ENCODE assay signal across 15 cellular contexts in genomic region chr11:47099213-47099917, GRCh38.
DNase-seq lines count a peak whose midpoint lies in the region; ATAC-seq and TF ChIP-seq lines count a peak whose summit lies in the region.
"Had no signal": no experiment of that assay in that cellular context is flagged by ENCODE, and none has a peak within 500 bp of the region (broad histone marks: within the 10 kb centered on the region; RNA-seq: fewer than 3 reads in every experiment).

No MANE protein-coding gene starts in this region.

- H3K4me3 ChIP-seq in cardiac fibroblast (replicated peaks in 1 of 2; ENCODE audit: low read depth in 2 of 2, low read length in 2 of 2) (no peak overlapping the region), osteoblast (ENCODE audit: insufficient read depth, low read length) (no peak overlapping the region), dorsolateral prefrontal cortex (no peak overlapping the region), testis (no peak overlapping the region)
- H3K4me3 ChIP-seq: prostate gland had no signal

- H3K36me3 ChIP-seq in osteoblast (ENCODE audit: insufficient read depth, low read length) (no peaks in the 10 kb centered on the region), testis (ENCODE audit: low read depth, missing control alignments) (no peaks in the 10 kb centered on the region)
- H3K36me3 ChIP-seq: prostate gland had no signal

- DNase-seq in HT-29 (ENCODE audit: low spot score) = peak; percentile 41
- DNase-seq in NCI-H2196 (lab: John Stamatoyannopoulos, UW; ENCODE audit: unreplicated experiment) = peak; percentile 52
- peak; percentile 6 to 36 for DNase-seq in cardiac fibroblast (ENCODE audit: low read depth in 2 of 2)
- peak; percentile 66 for DNase-seq in osteoblast (ENCODE audit: insufficient read length, low spot score, missing footprints)
- DNase-seq in cerebellum (ENCODE audit: low spot score) = no peak
- DNase-seq in dorsolateral prefrontal cortex = no peak
- DNase-seq in stimulated activated naive CD8-positive, alpha-beta T cell treated with anti-CD3 and anti-CD28 coated beads, Interleukin-15, amount 100 ng/mL, for 72 hours = no peak
- DNase-seq in testis = no peak
- DNase-seq: activated CD4-positive, alpha-beta T cell treated with anti-CD3 and anti-CD28 coated beads, Interleukin-2, amount 50 U/mL, for 48 hours; activated effector memory CD4-positive, alpha-beta T cell treated with Interleukin-2 at 50 U/mL for 16 hours; midbrain; NCI-H2171 had no signal

- H3K27me3 ChIP-seq in osteoblast (ENCODE audit: insufficient read depth, low read length) (no peaks in the 10 kb centered on the region), dorsolateral prefrontal cortex (no peaks in the 10 kb centered on the region), testis (no peaks in the 10 kb centered on the region)

- H3K9me3 Mint-ChIP-seq in stimulated activated naive CD8-positive, alpha-beta T cell treated with anti-CD3 and anti-CD28 coated beads, Interleukin-15, amount 100 ng/mL, for 72 hours = no peaks in the 10 kb centered on the region
- H3K9me3 Mint-ChIP-seq: CD14-positive monocyte had no signal

- no peak for TF ChIP-seq POLR2A in testis (IDR thresholded peaks at IDR 0.05)

- no peak overlapping the region for H3K27ac Mint-ChIP-seq in stimulated activated naive CD8-positive, alpha-beta T cell treated with anti-CD3 and anti-CD28 coated beads, Interleukin-15, amount 100 ng/mL, for 72 hours
- H3K27ac Mint-ChIP-seq: CD14-positive monocyte had no signal

- no peak overlapping the region for H2AFZ ChIP-seq in osteoblast (ENCODE audit: low read length)

- H3K9me3 ChIP-seq in osteoblast (ENCODE audit: low read depth, low read length) (no peaks in the 10 kb centered on the region), testis (no peaks in the 10 kb centered on the region)
- H3K9me3 ChIP-seq: prostate gland had no signal

- H3K4me2 ChIP-seq in osteoblast (ENCODE audit: insufficient read depth, low read length) = no peak overlapping the region

- H3K4me1 ChIP-seq in osteoblast (ENCODE audit: insufficient read depth, low read length) (peaks cover 9% of the 10 kb centered on the region), testis (no peaks in the 10 kb centered on the region)
- H3K4me1 ChIP-seq: prostate gland had no signal

- H3K27ac ChIP-seq in osteoblast (ENCODE audit: low read depth, low read length) = no peak overlapping the region
- H3K27ac ChIP-seq in dorsolateral prefrontal cortex = peak overlapping the region in 24 of 59 donors; percentile 1 to 55 (median 28)
- no peak overlapping the region for H3K27ac ChIP-seq in testis
- H3K27ac ChIP-seq: epithelial cell of prostate, prostate gland had no signal

- TF ChIP-seq CTCF in cardiac fibroblast (IDR thresholded peaks at IDR 0.05; ENCODE audit: low read depth, low read length) (no peak), osteoblast (IDR thresholded peaks at IDR 0.05; ENCODE audit: extremely low read depth, low read depth, low read length) (no peak), dorsolateral prefrontal cortex (IDR thresholded peaks at IDR 0.05 in 54 of 56, conservative IDR thresholded peaks at IDR 0.05 in 2 of 56; ENCODE audit: low read depth in 1 of 56, partially characterized antibody in 56 of 56) (no peak), testis (IDR thresholded peaks at IDR 0.05) (no peak)

- no peaks in the 10 kb centered on the region for H4K20me1 ChIP-seq in osteoblast (ENCODE audit: insufficient read depth, low read length)

- no peak overlapping the region for H3K4me3 Mint-ChIP-seq in stimulated activated naive CD8-positive, alpha-beta T cell treated with anti-CD3 and anti-CD28 coated beads, Interleukin-15, amount 100 ng/mL, for 72 hours
- H3K4me3 Mint-ChIP-seq: CD14-positive monocyte had no signal

- H3K79me2 ChIP-seq in osteoblast (ENCODE audit: insufficient read depth, low read length) = no peaks in the 10 kb centered on the region

- ATAC-seq in stimulated activated naive CD8-positive, alpha-beta T cell treated with anti-CD3 and anti-CD28 coated beads, Interleukin-15, amount 100 ng/mL, for 72 hours = no peak

- intact Hi-C loops in dorsolateral prefrontal cortex (cut with DNase I) (no loop called here), testis (cut with DNase I; ENCODE audit: low total_unique reads) (no loop called here)

- H3K27me3 Mint-ChIP-seq in stimulated activated naive CD8-positive, alpha-beta T cell treated with anti-CD3 and anti-CD28 coated beads, Interleukin-15, amount 100 ng/mL, for 72 hours = no peaks in the 10 kb centered on the region

- H3K4me1 Mint-ChIP-seq in stimulated activated naive CD8-positive, alpha-beta T cell treated with anti-CD3 and anti-CD28 coated beads, Interleukin-15, amount 100 ng/mL, for 72 hours = peaks cover 20% of the 10 kb centered on the region

- 90 to 91% methylated on average over 3 of the region's 3 CpGs for WGBS in testis, 2 donors

Comparison
In these comparisons a context has a peak if more than half of its experiments do, and no peak if none do; other contexts are left out.
1. DNase-seq: peak in HT-29 (single experiment), NCI-H2196 (single experiment), cardiac fibroblast (2 of 2) and osteoblast (single experiment); none in cerebellum (single experiment), dorsolateral prefrontal cortex (0 of 10), stimulated activated naive CD8-positive, alpha-beta T cell treated with anti-CD3 and anti-CD28 coated beads, Interleukin-15, amount 100 ng/mL, for 72 hours (0 of 2) and testis (single experiment).